Comparison of ENCODE assay signal across 8 cellular contexts in genomic region chr6:45710304-45710821, GRCh38.
DNase-seq lines count a peak whose midpoint lies in the region; ATAC-seq lines count a peak whose summit lies in the region.

No MANE protein-coding gene starts in this region.

- ATAC-seq in GM21390 (IDR thresholded peaks at IDR 0.05; ENCODE audit: unreplicated experiment): peak; percentile 68
- ATAC-seq in HG03571 (IDR thresholded peaks at IDR 0.05; ENCODE audit: unreplicated experiment): peak; percentile 72
- peak; percentile 8 for ATAC-seq in sciatic nerve

- DNase-seq in EH (ENCODE audit: low read depth) (peak; percentile 25), activated T-cell treated with anti-CD3 and anti-CD28 coated beads for 48 hours (ENCODE audit: low read depth) (peak; percentile 88), sciatic nerve (ENCODE audit: low spot score) (no peak), NCI-H2081 treated with DMSO at 0.1 percent for 48 hours (lab: John Stamatoyannopoulos, UW) (no peak), kidney glomerular epithelial cell (lab: John Stamatoyannopoulos, UW) (no peak), NCI-H2196 treated with DMSO at 0.1 percent for 48 hours (lab: John Stamatoyannopoulos, UW; ENCODE audit: unreplicated experiment) (no peak)

- intact Hi-C loops in sciatic nerve (cut with DNase I): loop anchor here (5.0 to 10.0 kb wide), 2 partner anchors 286 to 1053 kb away; no protein-coding TSS in a partner anchor

Comparison
In these comparisons a context has a peak if more than half of its experiments do, and no peak if none do; other contexts are left out.
1. DNase-seq: peak in EH (single experiment) and activated T-cell treated with anti-CD3 and anti-CD28 coated beads for 48 hours (single experiment); none in sciatic nerve (single experiment), NCI-H2081 treated with DMSO at 0.1 percent for 48 hours (single experiment), kidney glomerular epithelial cell (single experiment) and NCI-H2196 treated with DMSO at 0.1 percent for 48 hours (single experiment).
2. ATAC-seq: peak in every context shown above with its lines; median percentile 72 in HG03571; 68 in GM21390; 8 in sciatic nerve.